ENCODE assay signal across 14 cellular contexts in genomic region chr12:19220205-19220604, GRCh38.
A peak's percentile ranks its signal among the peaks of the same experiment; 100 is the strongest.
DNase-seq lines count a peak whose midpoint lies in the region; ATAC-seq and TF ChIP-seq lines count a peak whose summit lies in the region.
"Had no signal": no experiment of that assay in that cellular context is flagged by ENCODE, and none has a peak within 500 bp of the region (broad histone marks: within the 10 kb centered on the region; RNA-seq: fewer than 3 reads in every experiment).

No MANE protein-coding gene starts in this region.

- peaks cover 7% of the 10 kb centered on the region for H3K36me3 Mint-ChIP-seq in MCF 10A (ENCODE audit: insufficient read depth, unreplicated experiment)

- H3K4me3 ChIP-seq in breast epithelium = no peak overlapping the region
- H3K4me3 ChIP-seq in SK-N-SH (ENCODE audit: low read depth in 2 of 2, low read length in 1 of 2) = no peak overlapping the region

- no peak overlapping the region for H2AFZ ChIP-seq in SK-N-SH (ENCODE audit: low read depth)

- H4K20me1 ChIP-seq in SK-N-SH (ENCODE audit: insufficient read depth) = no peaks in the 10 kb centered on the region

- CTCF ChIA-PET in MCF 10A (lab: Yijun Ruan, JAX) (interaction anchor here (0.5 to 1.6 kb wide), 3 partner anchors 10 to 302 kb away, joined by 3 to 6 read pairs (median 3); no protein-coding TSS in a partner anchor), SK-N-SH (lab: Yijun Ruan, JAX) (no interaction called here)

- no peak overlapping the region for H3K4me3 Mint-ChIP-seq in MCF 10A (ENCODE audit: unreplicated experiment)
- H3K4me3 Mint-ChIP-seq: nephron had no signal

- no peak overlapping the region for H3K9ac ChIP-seq in SK-N-SH

- H3K27me3 ChIP-seq in breast epithelium (no peaks in the 10 kb centered on the region), SK-N-SH (ENCODE audit: insufficient read depth) (no peaks in the 10 kb centered on the region)

- no peak for ATAC-seq in left colon
- no peak for ATAC-seq in GM19455 (IDR thresholded peaks at IDR 0.05; ENCODE audit: unreplicated experiment)
- ATAC-seq in GM21381 (IDR thresholded peaks at IDR 0.05; ENCODE audit: unreplicated experiment) = no peak
- no peak for ATAC-seq in GM19035 (IDR thresholded peaks at IDR 0.05; ENCODE audit: unreplicated experiment)

- no peak for TF ChIP-seq RAD21 in SK-N-SH (IDR thresholded peaks at IDR 0.05; ENCODE audit: low read length)

- no TSS peak for BruUV-seq in MCF 10A (replicated peaks; lab: Mats Ljungman, UMichigan)

- POLR2A ChIA-PET in MCF 10A (lab: Yijun Ruan, JAX) = interaction anchor here (0.6 to 1.1 kb wide), 2 partner anchors 22 to 254 kb away, joined by 3 read pairs; no protein-coding TSS in a partner anchor
- POLR2A ChIA-PET in SK-N-SH (lab: Yijun Ruan, JAX) = no interaction called here

- no peak; a peak in 1 of 4 replicates for TF ChIP-seq EP300 in SK-N-SH (IDR thresholded peaks at IDR 0.05; ENCODE audit: borderline replicate concordance in 1 of 2, low read depth in 1 of 2, low read length in 1 of 2)

- no peaks in the 10 kb centered on the region for H3K9me3 Mint-ChIP-seq in MCF 10A (ENCODE audit: unreplicated experiment)
- H3K9me3 Mint-ChIP-seq: activated T-helper 2 cell treated with anti-CD3 and anti-CD28 coated beads, Interferon-gamma antibody, Interleukin-2, Interleukin-4, amounts not matched to agents 10 μg/mL and 5 μg/mL and 100 μg/mL, durations not matched to agents 14 hours and 24 hours and 36 hours; nephron had no signal

- no peak overlapping the region for H3K4me2 ChIP-seq in SK-N-SH

- TF ChIP-seq CTCF in MCF 10A (IDR thresholded peaks at IDR 0.05; ENCODE audit: unreplicated experiment) (no peak), breast epithelium (IDR thresholded peaks at IDR 0.05) (no peak), SK-N-SH (IDR thresholded peaks at IDR 0.05) (no peak)

- intact Hi-C loops in MCF 10A (cut with micrococcal nuclease) = no loop called here
- intact Hi-C loops in breast epithelium (cut with DNase I; ENCODE audit: low total_unique reads) = no loop called here
- intact Hi-C loops in left colon (cut with DNase I, micrococcal nuclease) = no loop called here

- no peaks in the 10 kb centered on the region for H3K4me1 ChIP-seq in breast epithelium
- peaks cover 5 to 10% of the 10 kb centered on the region in 2 experiments; a peak in 3 of 4 replicates for H3K4me1 ChIP-seq in SK-N-SH (ENCODE audit: control insufficient read depth in 1 of 2, insufficient read depth in 2 of 2, low read depth in 1 of 2, low read length in 1 of 2)

- H3K36me3 ChIP-seq in breast epithelium (no peaks in the 10 kb centered on the region), SK-N-SH (replicated peaks in 1 of 2; ENCODE audit: control insufficient read depth in 1 of 2, insufficient read depth in 2 of 2, low read length in 1 of 2) (no peaks in the 10 kb centered on the region)

- H3K9me2 ChIP-seq in SK-N-SH = no peaks in the 10 kb centered on the region

- no peaks in the 10 kb centered on the region for H3K9me3 ChIP-seq in breast epithelium
- H3K9me3 ChIP-seq in SK-N-SH = no peaks in the 10 kb centered on the region

- H3K27me3 Mint-ChIP-seq in MCF 10A (ENCODE audit: insufficient read depth, unreplicated experiment) = no peaks in the 10 kb centered on the region

- peak overlapping the region; percentile 85 for H3K27ac Mint-ChIP-seq in MCF 10A (ENCODE audit: low read depth, unreplicated experiment)
- H3K27ac Mint-ChIP-seq: activated T-helper 2 cell treated with anti-CD3 and anti-CD28 coated beads, Interferon-gamma antibody, Interleukin-2, Interleukin-4, amounts not matched to agents 10 μg/mL and 5 μg/mL and 100 μg/mL, durations not matched to agents 14 hours and 24 hours and 36 hours; nephron had no signal

- DNase-seq in MCF 10A (ENCODE audit: unreplicated experiment) (peak; percentile 22), breast epithelium (ENCODE audit: low spot score in 2 of 2) (no peak), SK-N-SH (no peak), fibroblast of gingiva (ENCODE audit: low read depth) (peak; percentile 11), left colon (no peak)
- DNase-seq: activated CD4-positive, alpha-beta T cell treated with anti-CD3 and anti-CD28 coated beads, Interleukin-2, amount 50 U/mL, for 48 hours; amniotic stem cell; cortex of kidney; NCI-H1105 treated with DMSO at 0.1 percent for 48 hours had no signal

- peaks cover 8% of the 10 kb centered on the region for H3F3A ChIP-seq in SK-N-SH (replicated peaks; ENCODE audit: insufficient read depth)

- peaks cover 17% of the 10 kb centered on the region for H3K4me1 Mint-ChIP-seq in MCF 10A (ENCODE audit: insufficient read depth, unreplicated experiment)

- TF ChIP-seq POLR2A in breast epithelium (IDR thresholded peaks at IDR 0.05) = no peak

- WGBS in SK-N-SH (ENCODE audit: low lambda C conversion rate) = 19% methylated on average over 3 of the region's 3 CpGs

- no peaks in the 10 kb centered on the region for H3K79me2 ChIP-seq in SK-N-SH (ENCODE audit: insufficient read depth)

- H3K27ac ChIP-seq in breast epithelium (no peak overlapping the region), SK-N-SH (ENCODE audit: low read depth in 2 of 2, low read length in 1 of 2) (peak overlapping the region in 1 of 2 experiments; percentile 53; a peak in 2 of 4 replicates)

TF ChIP-seq in SK-N-SH, 30 proteins besides CTCF, POLR2A, EP300 and RAD21:
- TF ChIP-seq FOSL2 (IDR thresholded peaks at IDR 0.05; ENCODE audit: borderline replicate concordance, low read depth) (peak; percentile 46; the same call in 1 of the 2 replicates), FOXJ3 (CRISPR knock-in tag; IDR thresholded peaks at IDR 0.05) (no peak), JUND (IDR thresholded peaks at IDR 0.05) (peak; percentile 39; the same call in 1 of the 2 replicates), PBX3 (IDR thresholded peaks at IDR 0.05) (peak; percentile 81), FOXM1 (IDR thresholded peaks at IDR 0.05; ENCODE audit: low read depth) (no peak), MAX (IDR thresholded peaks at IDR 0.05; ENCODE audit: low read depth) (no peak), TCF12 (IDR thresholded peaks at IDR 0.05) (peak; percentile 29; the same call in 1 of the 2 replicates)
- TF ChIP-seq, protein P1, sequence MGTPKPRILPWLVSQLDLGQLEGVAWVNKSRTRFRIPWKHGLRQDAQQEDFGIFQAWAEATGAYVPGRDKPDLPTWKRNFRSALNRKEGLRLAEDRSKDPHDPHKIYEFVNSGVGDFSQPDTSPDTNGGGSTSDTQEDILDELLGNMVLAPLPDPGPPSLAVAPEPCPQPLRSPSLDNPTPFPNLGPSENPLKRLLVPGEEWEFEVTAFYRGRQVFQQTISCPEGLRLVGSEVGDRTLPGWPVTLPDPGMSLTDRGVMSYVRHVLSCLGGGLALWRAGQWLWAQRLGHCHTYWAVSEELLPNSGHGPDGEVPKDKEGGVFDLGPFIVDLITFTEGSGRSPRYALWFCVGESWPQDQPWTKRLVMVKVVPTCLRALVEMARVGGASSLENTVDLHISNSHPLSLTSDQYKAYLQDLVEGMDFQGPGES (IDR thresholded peaks at IDR 0.05; ENCODE audit: low read depth, low read length) = no peak

Comparison
In these comparisons a context has a peak if more than half of its experiments do, and no peak if none do; other contexts are left out.
1. DNase-seq: peak in MCF 10A (single experiment) and fibroblast of gingiva (single experiment); none in breast epithelium (0 of 2), SK-N-SH (single experiment) and left colon (0 of 2).